Comparison of ENCODE assay signal across 1 cellular context in genomic region chr2:214808961-214809750, GRCh38.
TF ChIP-seq lines count a peak whose summit lies in the region.

BARD1 (minus strand) TSS chr2:214809683; CDS start chr2:214809569, 114 bp downstream.

TF ChIP-seq in HepG2, 621 proteins besides CTCF, POLR2A, EP300 and RAD21 (continued from another document and continues in another):
- TF ChIP-seq MTERF4 (CRISPR knock-in tag; IDR thresholded peaks at IDR 0.05) (peak; percentile 85), PHB2 (IDR thresholded peaks at IDR 0.05; ENCODE audit: partially characterized antibody) (no peak), ARID3A (IDR thresholded peaks at IDR 0.05; ENCODE audit: low read depth, low read length) (no peak), CSRNP1 (CRISPR knock-in tag; IDR thresholded peaks at IDR 0.05) (peak; percentile 26; the same call in 1 of the 2 replicates), ZNF275 (CRISPR knock-in tag; IDR thresholded peaks at IDR 0.05; ENCODE audit: borderline replicate concordance) (peak; percentile 23; the same call in 1 of the 2 replicates), SRY (CRISPR knock-in tag; IDR thresholded peaks at IDR 0.05) (peak; percentile 43; the same call in 1 of the 2 replicates), SP5 (CRISPR knock-in tag; IDR thresholded peaks at IDR 0.05; ENCODE audit: borderline replicate concordance, low read depth) (no peak), TFAP4 (IDR thresholded peaks at IDR 0.05; ENCODE audit: borderline replicate concordance, low read depth) (no peak; the same call in 1 of the 2 replicates), WIZ (CRISPR knock-in tag; IDR thresholded peaks at IDR 0.05) (no peak), RNF2 (conservative IDR thresholded peaks at IDR 0.05; ENCODE audit: low read depth) (no peak), ZNF691 (CRISPR knock-in tag; IDR thresholded peaks at IDR 0.05; ENCODE audit: borderline replicate concordance, low read depth) (no peak), CSRNP2 (CRISPR knock-in tag; conservative IDR thresholded peaks at IDR 0.05; ENCODE audit: low read depth) (no peak), USF2 (IDR thresholded peaks at IDR 0.05; ENCODE audit: low read depth, low read length) (no peak), USF2 (CRISPR knock-in tag; IDR thresholded peaks at IDR 0.05; ENCODE audit: borderline replicate concordance) (no peak), PATZ1 (CRISPR knock-in tag; IDR thresholded peaks at IDR 0.05) (no peak), XBP1 (CRISPR knock-in tag; IDR thresholded peaks at IDR 0.05) (no peak), TARDBP (CRISPR knock-in tag; IDR thresholded peaks at IDR 0.05) (no peak; the same call in 1 of the 2 replicates), CREM (IDR thresholded peaks at IDR 0.05) (no peak), CREM (CRISPR knock-in tag; IDR thresholded peaks at IDR 0.05) (no peak), HNRNPH1 (optimal IDR thresholded peaks at IDR 0.05; ENCODE audit: low read depth, low read length) (no peak), PRPF4 (IDR thresholded peaks at IDR 0.05; ENCODE audit: low read depth, low read length, poor library complexity, severe bottlenecking) (no peak), NFKBIZ (CRISPR knock-in tag; IDR thresholded peaks at IDR 0.05) (0 out of 2 replicates have a peak, but pooled peaks have one; percentile 28), NFKB2 (CRISPR knock-in tag; IDR thresholded peaks at IDR 0.05; ENCODE audit: borderline replicate concordance) (peak; percentile 79), ZNF704 (CRISPR knock-in tag; IDR thresholded peaks at IDR 0.05; ENCODE audit: borderline replicate concordance) (0 out of 2 replicates have a peak, but pooled peaks have one; percentile 48), TEF (CRISPR knock-in tag; IDR thresholded peaks at IDR 0.05) (0 out of 2 replicates have a peak, but pooled peaks have one; percentile 61), ATF7 (IDR thresholded peaks at IDR 0.05) (no peak), ATF7 (CRISPR knock-in tag; IDR thresholded peaks at IDR 0.05) (no peak), ZSCAN31 (CRISPR knock-in tag; IDR thresholded peaks at IDR 0.05; ENCODE audit: low read depth) (no peak; the same call in 1 of the 2 replicates), SALL2 (CRISPR knock-in tag; IDR thresholded peaks at IDR 0.05) (no peak), ZBTB21 (CRISPR knock-in tag; IDR thresholded peaks at IDR 0.05) (no peak), ZNF512 (CRISPR knock-in tag; IDR thresholded peaks at IDR 0.05) (0 out of 2 replicates have a peak, but pooled peaks have one; percentile 83), ZNF710 (CRISPR knock-in tag; IDR thresholded peaks at IDR 0.05; ENCODE audit: borderline replicate concordance) (no peak), RNF219 (CRISPR knock-in tag; IDR thresholded peaks at IDR 0.05) (no peak), TEAD2 (CRISPR knock-in tag; IDR thresholded peaks at IDR 0.05) (0 out of 2 replicates have a peak, but pooled peaks have one; percentile 25)
